ENCODE assay signal across 1 cellular context in the genomic region with DNA sequence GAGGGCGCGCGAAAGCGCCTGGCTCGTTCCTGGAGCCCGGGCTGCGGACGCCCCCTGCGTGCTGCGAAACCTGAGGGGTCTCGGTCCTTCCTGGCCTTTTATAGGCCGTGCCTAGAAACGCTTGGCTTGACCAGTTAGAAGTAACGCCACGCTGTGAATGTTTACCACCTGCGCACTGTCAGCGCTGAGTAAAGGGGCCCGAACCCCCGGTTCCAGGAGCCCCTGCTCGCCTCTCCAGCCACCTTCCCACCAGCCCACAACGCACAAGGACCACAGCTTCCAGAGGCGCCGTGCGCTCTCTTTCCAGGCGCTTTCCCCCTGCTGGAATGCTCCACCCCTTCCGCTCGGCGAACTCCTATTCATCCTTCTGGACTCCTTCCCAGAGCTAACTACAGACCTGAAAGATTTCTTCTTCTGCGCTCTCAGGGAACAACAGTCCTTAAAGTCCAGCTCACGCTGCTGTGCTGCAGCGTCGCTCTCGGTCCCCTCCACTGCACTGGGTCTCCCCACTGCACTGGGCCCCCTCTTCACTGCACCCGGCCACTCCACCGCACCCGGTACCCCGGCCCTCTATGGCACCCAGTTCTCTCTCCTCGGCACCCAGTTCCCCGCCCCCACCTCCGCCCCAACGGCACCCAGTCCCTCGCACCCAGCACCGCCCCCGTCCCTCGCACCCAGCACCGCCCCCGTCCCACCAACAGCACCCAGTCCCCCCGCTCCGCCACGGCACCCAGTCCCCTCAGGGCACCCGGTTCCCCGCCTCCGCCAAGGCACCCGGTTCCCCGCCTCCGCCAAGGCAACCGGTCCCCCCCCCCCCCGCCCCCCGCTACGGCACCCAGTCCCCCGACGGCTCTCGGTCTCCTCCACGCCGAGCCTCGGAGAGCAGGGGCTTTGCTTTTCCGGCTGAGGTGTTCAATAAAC.
A peak's percentile ranks its signal among the peaks of the same experiment; 100 is the strongest.
TF ChIP-seq lines count a peak whose summit lies in the region.

No MANE protein-coding gene starts in this region.

TF ChIP-seq in HepG2, 621 proteins besides CTCF, POLR2A, EP300 and RAD21 (continued from another document):
- TF ChIP-seq, protein P1, sequence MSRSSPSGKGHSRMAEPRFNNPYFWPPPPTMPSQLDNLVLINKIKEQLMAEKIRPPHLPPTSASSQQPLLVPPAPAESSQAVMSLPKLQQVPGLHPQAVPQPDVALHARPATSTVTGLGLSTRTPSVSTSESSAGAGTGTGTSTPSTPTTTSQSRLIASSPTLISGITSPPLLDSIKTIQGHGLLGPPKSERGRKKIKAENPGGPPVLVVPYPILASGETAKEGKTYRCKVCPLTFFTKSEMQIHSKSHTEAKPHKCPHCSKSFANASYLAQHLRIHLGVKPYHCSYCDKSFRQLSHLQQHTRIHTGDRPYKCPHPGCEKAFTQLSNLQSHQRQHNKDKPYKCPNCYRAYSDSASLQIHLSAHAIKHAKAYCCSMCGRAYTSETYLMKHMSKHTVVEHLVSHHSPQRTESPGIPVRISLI (CRISPR knock-in tag; IDR thresholded peaks at IDR 0.05; ENCODE audit: borderline replicate concordance), result 0 out of 2 replicates have a peak, but pooled peaks have one; percentile 14
- peak; percentile 24; the same call in 1 of the 2 replicates for TF ChIP-seq GABPB1 (CRISPR knock-in tag; IDR thresholded peaks at IDR 0.05)
- TF ChIP-seq HNRNPK (IDR thresholded peaks at IDR 0.05; ENCODE audit: low read depth, low read length, poor library complexity, severe bottlenecking), result no peak
- TF ChIP-seq ZNF331 (CRISPR knock-in tag; IDR thresholded peaks at IDR 0.05), result no peak
- TF ChIP-seq, protein P2, sequence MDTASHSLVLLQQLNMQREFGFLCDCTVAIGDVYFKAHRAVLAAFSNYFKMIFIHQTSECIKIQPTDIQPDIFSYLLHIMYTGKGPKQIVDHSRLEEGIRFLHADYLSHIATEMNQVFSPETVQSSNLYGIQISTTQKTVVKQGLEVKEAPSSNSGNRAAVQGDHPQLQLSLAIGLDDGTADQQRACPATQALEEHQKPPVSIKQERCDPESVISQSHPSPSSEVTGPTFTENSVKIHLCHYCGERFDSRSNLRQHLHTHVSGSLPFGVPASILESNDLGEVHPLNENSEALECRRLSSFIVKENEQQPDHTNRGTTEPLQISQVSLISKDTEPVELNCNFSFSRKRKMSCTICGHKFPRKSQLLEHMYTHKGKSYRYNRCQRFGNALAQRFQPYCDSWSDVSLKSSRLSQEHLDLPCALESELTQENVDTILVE (CRISPR knock-in tag; IDR thresholded peaks at IDR 0.05), result no peak
- no peak for TF ChIP-seq AGO1 (IDR thresholded peaks at IDR 0.05; ENCODE audit: low read depth, low read length, poor library complexity, severe bottlenecking)
- TF ChIP-seq ZNF10 (CRISPR knock-in tag; IDR thresholded peaks at IDR 0.05; ENCODE audit: borderline replicate concordance, low read depth), result no peak
- TF ChIP-seq, protein P3, sequence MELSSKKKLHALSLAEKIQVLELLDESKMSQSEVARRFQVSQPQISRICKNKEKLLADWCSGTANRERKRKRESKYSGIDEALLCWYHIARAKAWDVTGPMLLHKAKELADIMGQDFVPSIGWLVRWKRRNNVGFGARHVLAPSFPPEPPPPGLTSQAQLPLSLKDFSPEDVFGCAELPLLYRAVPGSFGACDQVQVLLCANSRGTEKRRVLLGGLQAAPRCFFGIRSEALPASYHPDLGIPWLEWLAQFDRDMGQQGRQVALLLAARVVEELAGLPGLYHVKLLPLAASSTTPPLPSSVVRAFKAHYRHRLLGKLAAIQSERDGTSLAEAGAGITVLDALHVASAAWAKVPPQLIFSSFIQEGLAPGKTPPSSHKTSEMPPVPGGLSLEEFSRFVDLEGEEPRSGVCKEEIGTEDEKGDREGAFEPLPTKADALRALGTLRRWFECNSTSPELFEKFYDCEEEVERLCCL (CRISPR knock-in tag; IDR thresholded peaks at IDR 0.05; ENCODE audit: borderline replicate concordance), result no peak
- TF ChIP-seq, protein P4, sequence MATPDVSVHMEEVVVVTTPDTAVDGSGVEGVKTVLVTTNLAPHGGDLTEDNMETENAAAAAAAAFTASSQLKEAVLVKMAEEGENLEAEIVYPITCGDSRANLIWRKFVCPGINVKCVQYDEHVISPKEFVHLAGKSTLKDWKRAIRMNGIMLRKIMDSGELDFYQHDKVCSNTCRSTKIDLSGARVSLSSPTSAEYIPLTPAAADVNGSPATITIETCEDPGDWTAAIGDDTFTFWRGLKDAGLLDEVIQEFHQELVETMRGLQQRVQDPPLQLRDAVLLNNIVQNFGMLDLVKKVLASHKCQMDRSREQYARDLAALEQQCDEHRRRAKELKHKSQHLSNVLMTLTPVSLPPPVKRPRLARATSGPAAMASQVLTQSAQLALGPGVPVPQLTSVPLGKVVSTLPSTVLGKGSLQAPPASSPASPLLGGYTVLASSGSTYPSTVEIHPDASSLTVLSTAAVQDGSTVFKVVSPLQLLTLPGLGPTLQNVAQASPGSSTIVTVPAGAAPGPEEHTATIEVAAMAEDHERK (CRISPR knock-in tag; IDR thresholded peaks at IDR 0.05; ENCODE audit: low read depth), result no peak
- TF ChIP-seq, protein P5, sequence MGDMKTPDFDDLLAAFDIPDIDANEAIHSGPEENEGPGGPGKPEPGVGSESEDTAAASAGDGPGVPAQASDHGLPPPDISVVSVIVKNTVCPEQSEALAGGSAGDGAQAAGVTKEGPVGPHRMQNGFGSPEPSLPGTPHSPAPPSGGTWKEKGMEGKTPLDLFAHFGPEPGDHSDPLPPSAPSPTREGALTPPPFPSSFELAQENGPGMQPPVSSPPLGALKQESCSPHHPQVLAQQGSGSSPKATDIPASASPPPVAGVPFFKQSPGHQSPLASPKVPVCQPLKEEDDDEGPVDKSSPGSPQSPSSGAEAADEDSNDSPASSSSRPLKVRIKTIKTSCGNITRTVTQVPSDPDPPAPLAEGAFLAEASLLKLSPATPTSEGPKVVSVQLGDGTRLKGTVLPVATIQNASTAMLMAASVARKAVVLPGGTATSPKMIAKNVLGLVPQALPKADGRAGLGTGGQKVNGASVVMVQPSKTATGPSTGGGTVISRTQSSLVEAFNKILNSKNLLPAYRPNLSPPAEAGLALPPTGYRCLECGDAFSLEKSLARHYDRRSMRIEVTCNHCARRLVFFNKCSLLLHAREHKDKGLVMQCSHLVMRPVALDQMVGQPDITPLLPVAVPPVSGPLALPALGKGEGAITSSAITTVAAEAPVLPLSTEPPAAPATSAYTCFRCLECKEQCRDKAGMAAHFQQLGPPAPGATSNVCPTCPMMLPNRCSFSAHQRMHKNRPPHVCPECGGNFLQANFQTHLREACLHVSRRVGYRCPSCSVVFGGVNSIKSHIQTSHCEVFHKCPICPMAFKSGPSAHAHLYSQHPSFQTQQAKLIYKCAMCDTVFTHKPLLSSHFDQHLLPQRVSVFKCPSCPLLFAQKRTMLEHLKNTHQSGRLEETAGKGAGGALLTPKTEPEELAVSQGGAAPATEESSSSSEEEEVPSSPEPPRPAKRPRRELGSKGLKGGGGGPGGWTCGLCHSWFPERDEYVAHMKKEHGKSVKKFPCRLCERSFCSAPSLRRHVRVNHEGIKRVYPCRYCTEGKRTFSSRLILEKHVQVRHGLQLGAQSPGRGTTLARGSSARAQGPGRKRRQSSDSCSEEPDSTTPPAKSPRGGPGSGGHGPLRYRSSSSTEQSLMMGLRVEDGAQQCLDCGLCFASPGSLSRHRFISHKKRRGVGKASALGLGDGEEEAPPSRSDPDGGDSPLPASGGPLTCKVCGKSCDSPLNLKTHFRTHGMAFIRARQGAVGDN (CRISPR knock-in tag; IDR thresholded peaks at IDR 0.05), result peak; percentile 28; the same call in 1 of the 2 replicates
- no peak for TF ChIP-seq NFKBIZ (CRISPR knock-in tag; IDR thresholded peaks at IDR 0.05)
- no peak for TF ChIP-seq ATF1 (CRISPR knock-in tag; IDR thresholded peaks at IDR 0.05)
- TF ChIP-seq SKI (IDR thresholded peaks at IDR 0.05; ENCODE audit: partially characterized antibody), result no peak
- TF ChIP-seq ZNF776 (CRISPR knock-in tag; IDR thresholded peaks at IDR 0.05), result no peak
- TF ChIP-seq RBM22 (optimal IDR thresholded peaks at IDR 0.05; ENCODE audit: low read length), result no peak
- no peak for TF ChIP-seq TBL1XR1 (IDR thresholded peaks at IDR 0.05; ENCODE audit: borderline replicate concordance, low read length, partially characterized antibody)
- no peak for TF ChIP-seq ZZZ3 (CRISPR knock-in tag; IDR thresholded peaks at IDR 0.05; ENCODE audit: borderline replicate concordance)
- TF ChIP-seq ZNF543 (CRISPR knock-in tag; IDR thresholded peaks at IDR 0.05), result no peak
- TF ChIP-seq ZSCAN12 (CRISPR knock-in tag; IDR thresholded peaks at IDR 0.05), result no peak
